ENCODE assay signal across 8 cellular contexts in the genomic region with DNA sequence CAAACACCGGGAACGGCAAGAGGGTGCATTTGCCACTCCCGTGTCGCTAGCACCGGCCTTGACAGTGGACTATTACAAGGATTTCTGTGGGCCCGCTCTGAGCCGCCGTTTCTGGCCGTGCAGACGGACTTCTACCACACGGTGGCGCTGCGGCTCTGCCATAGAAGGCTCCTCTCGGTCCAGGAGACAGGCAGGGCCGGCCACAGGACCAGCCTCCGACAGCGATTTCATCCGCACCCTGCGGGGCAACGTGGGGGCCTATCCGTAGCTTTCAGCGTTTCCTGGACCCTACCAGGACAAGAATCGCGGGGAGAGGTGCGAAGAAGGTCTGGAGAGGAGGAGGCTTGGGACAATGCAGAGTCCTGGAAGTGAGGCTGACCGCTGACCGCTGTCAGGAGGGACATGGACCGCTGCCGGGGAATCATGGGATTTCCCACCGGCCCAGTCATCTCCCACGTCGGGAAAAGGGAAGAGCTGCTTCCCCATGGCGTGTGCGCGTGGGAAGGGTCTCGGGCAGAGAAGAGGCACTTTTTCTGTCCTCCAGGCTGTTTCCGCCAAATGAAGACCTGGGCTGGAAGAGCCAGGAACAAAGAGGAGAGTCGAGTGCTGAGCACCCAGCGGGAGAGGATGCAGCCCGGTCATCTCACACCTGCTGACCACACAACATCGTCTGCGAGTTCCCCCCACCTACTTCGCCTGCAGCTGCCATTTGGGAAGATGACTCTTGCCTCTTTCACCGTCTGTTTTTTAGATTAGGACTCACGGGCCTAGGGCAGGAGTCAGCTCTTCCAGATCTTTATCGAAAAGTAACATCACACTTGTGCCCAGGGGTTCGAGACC. TPM values are rescaled to one million over a fixed set of nuclear protein-coding genes. Genes with fewer than 3 reads are reported as not detected.
DNase-seq lines count a peak whose midpoint lies in the region; ATAC-seq and TF ChIP-seq lines count a peak whose summit lies in the region.

No MANE protein-coding gene starts in this region.

- no peak overlapping the region for H3K27ac Mint-ChIP-seq in activated CD4-positive, alpha-beta T cell treated with anti-CD3 and anti-CD28 coated beads, Interleukin-2, amount 10 ng/mL, durations not matched to agents 24 days and 14 days

- peak; percentile 98 for TF ChIP-seq CTCF in GM13977 (IDR thresholded peaks at IDR 0.05; ENCODE audit: extremely low read depth, insufficient read depth, missing control alignments)
- TF ChIP-seq CTCF in liver (IDR thresholded peaks at IDR 0.05; ENCODE audit: low read depth, low read length, missing input control) = peak; percentile 86

- H3K9me3 ChIP-seq in liver (ENCODE audit: control insufficient read depth in 4 of 4, low read length in 3 of 4) = no peaks in the 10 kb centered on the region

- H3K4me3 Mint-ChIP-seq in activated CD4-positive, alpha-beta T cell treated with anti-CD3 and anti-CD28 coated beads, Interleukin-2, amount 10 ng/mL, durations not matched to agents 24 days and 14 days = peak overlapping the region; percentile 67

- H3K4me3 ChIP-seq in liver (ENCODE audit: low read depth in 1 of 3, low read length in 3 of 3) = peak overlapping the region; percentile 28 to 53 (median 41)

- no peaks in the 10 kb centered on the region for H3K9me3 Mint-ChIP-seq in activated CD4-positive, alpha-beta T cell treated with anti-CD3 and anti-CD28 coated beads, Interleukin-2, amount 10 ng/mL, durations not matched to agents 24 days and 14 days

- ATAC-seq in HG03354 (IDR thresholded peaks at IDR 0.05; ENCODE audit: poor library complexity, severe bottlenecking, unreplicated experiment) = peak; percentile 86
- no peak for ATAC-seq in GM21576 (IDR thresholded peaks at IDR 0.05; ENCODE audit: unreplicated experiment)

- peaks cover 0 to 9% (median 6%) of the 10 kb centered on the region in 4 donors for H3K4me1 ChIP-seq in liver (ENCODE audit: control insufficient read depth in 4 of 4, insufficient read depth in 4 of 4, low read length in 3 of 4)

- no peaks in the 10 kb centered on the region for H3K36me3 Mint-ChIP-seq in activated CD4-positive, alpha-beta T cell treated with anti-CD3 and anti-CD28 coated beads, Interleukin-2, amount 10 ng/mL, durations not matched to agents 24 days and 14 days (ENCODE audit: low read depth)

- peak; percentile 95 to 97 for TF ChIP-seq RAD21 in liver (IDR thresholded peaks at IDR 0.05)

- intact Hi-C loops in activated CD4-positive, alpha-beta T cell treated with anti-CD3 and anti-CD28 coated beads, Interleukin-2, amount 10 ng/mL, durations not matched to agents 24 days and 14 days (cut with micrococcal nuclease) = loop anchor here (1.0 to 10.0 kb wide), 4 partner anchors 119 to 781 kb away; no protein-coding TSS in a partner anchor

- no peak overlapping the region for H3K27ac ChIP-seq in liver (ENCODE audit: low read depth in 1 of 2, low read length in 2 of 2)

- H3K36me3 ChIP-seq in liver (ENCODE audit: control insufficient read depth in 4 of 4, insufficient read depth in 3 of 4, low read depth in 1 of 4, low read length in 3 of 4) = no peaks in the 10 kb centered on the region

- in situ Hi-C loops in GM13977 (cut with MboI; ENCODE audit: low pct_unique_long_range_greater_than_20kb, low sequenced_read_pairs, unreplicated experiment) = no loop called here

- H3K27me3 Mint-ChIP-seq in activated CD4-positive, alpha-beta T cell treated with anti-CD3 and anti-CD28 coated beads, Interleukin-2, amount 10 ng/mL, durations not matched to agents 24 days and 14 days = peaks cover 13% of the 10 kb centered on the region

- H3K9ac ChIP-seq in liver (ENCODE audit: low read depth in 1 of 2, low read length in 2 of 2) = no peak overlapping the region

- 28% methylated on average over 47 of the region's 47 CpGs for WGBS in liver

- H3K4me1 Mint-ChIP-seq in activated CD4-positive, alpha-beta T cell treated with anti-CD3 and anti-CD28 coated beads, Interleukin-2, amount 10 ng/mL, durations not matched to agents 24 days and 14 days = peaks cover 7% of the 10 kb centered on the region

- peak; percentile 83 for DNase-seq in GM13977 (ENCODE audit: low spot score)
- DNase-seq in NCI-H524 (lab: John Stamatoyannopoulos, UW) = peak; percentile 63 to 87
- DNase-seq in activated CD4-positive, alpha-beta T cell treated with anti-CD3 and anti-CD28 coated beads, Interleukin-2, amount 10 ng/mL, durations not matched to agents 24 days and 14 days = peak; percentile 94
- peak; percentile 55 for DNase-seq in cortex of kidney (lab: John Stamatoyannopoulos, UW)
- DNase-seq in stimulated activated CD4-positive, alpha-beta T cell treated with anti-CD3 and anti-CD28 coated beads, Interleukin-2, amount 100 ng/mL, for 4 hours (ENCODE audit: low read depth) = peak; percentile 60

- H3K27me3 ChIP-seq in liver (ENCODE audit: control insufficient read depth in 4 of 4, insufficient read depth in 4 of 4, low read length in 3 of 4) = no peaks in the 10 kb centered on the region

TF ChIP-seq in liver, 16 proteins besides CTCF, POLR2A, EP300 and RAD21:
- no peak for TF ChIP-seq FOXA2 (IDR thresholded peaks at IDR 0.05)
- TF ChIP-seq YY1 (IDR thresholded peaks at IDR 0.05) = no peak
- TF ChIP-seq SP1 (IDR thresholded peaks at IDR 0.05) = no peak
- TF ChIP-seq, protein P1, sequence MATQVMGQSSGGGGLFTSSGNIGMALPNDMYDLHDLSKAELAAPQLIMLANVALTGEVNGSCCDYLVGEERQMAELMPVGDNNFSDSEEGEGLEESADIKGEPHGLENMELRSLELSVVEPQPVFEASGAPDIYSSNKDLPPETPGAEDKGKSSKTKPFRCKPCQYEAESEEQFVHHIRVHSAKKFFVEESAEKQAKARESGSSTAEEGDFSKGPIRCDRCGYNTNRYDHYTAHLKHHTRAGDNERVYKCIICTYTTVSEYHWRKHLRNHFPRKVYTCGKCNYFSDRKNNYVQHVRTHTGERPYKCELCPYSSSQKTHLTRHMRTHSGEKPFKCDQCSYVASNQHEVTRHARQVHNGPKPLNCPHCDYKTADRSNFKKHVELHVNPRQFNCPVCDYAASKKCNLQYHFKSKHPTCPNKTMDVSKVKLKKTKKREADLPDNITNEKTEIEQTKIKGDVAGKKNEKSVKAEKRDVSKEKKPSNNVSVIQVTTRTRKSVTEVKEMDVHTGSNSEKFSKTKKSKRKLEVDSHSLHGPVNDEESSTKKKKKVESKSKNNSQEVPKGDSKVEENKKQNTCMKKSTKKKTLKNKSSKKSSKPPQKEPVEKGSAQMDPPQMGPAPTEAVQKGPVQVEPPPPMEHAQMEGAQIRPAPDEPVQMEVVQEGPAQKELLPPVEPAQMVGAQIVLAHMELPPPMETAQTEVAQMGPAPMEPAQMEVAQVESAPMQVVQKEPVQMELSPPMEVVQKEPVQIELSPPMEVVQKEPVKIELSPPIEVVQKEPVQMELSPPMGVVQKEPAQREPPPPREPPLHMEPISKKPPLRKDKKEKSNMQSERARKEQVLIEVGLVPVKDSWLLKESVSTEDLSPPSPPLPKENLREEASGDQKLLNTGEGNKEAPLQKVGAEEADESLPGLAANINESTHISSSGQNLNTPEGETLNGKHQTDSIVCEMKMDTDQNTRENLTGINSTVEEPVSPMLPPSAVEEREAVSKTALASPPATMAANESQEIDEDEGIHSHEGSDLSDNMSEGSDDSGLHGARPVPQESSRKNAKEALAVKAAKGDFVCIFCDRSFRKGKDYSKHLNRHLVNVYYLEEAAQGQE (IDR thresholded peaks at IDR 0.05) = no peak
- TF ChIP-seq, protein P2, sequence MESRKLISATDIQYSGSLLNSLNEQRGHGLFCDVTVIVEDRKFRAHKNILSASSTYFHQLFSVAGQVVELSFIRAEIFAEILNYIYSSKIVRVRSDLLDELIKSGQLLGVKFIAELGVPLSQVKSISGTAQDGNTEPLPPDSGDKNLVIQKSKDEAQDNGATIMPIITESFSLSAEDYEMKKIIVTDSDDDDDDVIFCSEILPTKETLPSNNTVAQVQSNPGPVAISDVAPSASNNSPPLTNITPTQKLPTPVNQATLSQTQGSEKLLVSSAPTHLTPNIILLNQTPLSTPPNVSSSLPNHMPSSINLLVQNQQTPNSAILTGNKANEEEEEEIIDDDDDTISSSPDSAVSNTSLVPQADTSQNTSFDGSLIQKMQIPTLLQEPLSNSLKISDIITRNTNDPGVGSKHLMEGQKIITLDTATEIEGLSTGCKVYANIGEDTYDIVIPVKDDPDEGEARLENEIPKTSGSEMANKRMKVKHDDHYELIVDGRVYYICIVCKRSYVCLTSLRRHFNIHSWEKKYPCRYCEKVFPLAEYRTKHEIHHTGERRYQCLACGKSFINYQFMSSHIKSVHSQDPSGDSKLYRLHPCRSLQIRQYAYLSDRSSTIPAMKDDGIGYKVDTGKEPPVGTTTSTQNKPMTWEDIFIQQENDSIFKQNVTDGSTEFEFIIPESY (IDR thresholded peaks at IDR 0.05) = no peak
- TF ChIP-seq EGR1 (IDR thresholded peaks at IDR 0.05; ENCODE audit: low read depth in 2 of 2) = no peak

RNA-seq across cellular contexts. Expression of a gene that starts 35.5 kb away (rescaled TPM):
- total RNA-seq in activated CD4-positive, alpha-beta T cell treated with anti-CD3 and anti-CD28 coated beads, Interleukin-2, amount 10 ng/mL, durations not matched to agents 24 days and 14 days = 0.26 and 0.73 TPM in 2 replicates
- 100 to 1,000 TPM in 1 of 2 donors, 10 to 100 TPM in 1; 17.4 to 126 TPM for total RNA-seq in liver
- polyA plus RNA-seq in liver = 100 to 1,000 TPM; 134 to 140 TPM

Comparison
In these comparisons a context has a peak if more than half of its experiments do, and no peak if none do; other contexts are left out.
1. RNA of a gene that starts 35.5 kb away (total RNA-seq): 17.4 to 126 TPM in liver; 0.26 to 0.73 TPM in activated CD4-positive, alpha-beta T cell treated with anti-CD3 and anti-CD28 coated beads, Interleukin-2, amount 10 ng/mL, durations not matched to agents 24 days and 14 days; every median in the first group is over 10 times any median in the second.
2. Peak in every context shown above with its lines, with median percentiles within 50 percentile points of each other: DNase-seq.